In genomic region chr12:124457287-124458219, GRCh38 we compare ENCODE assay signal across 8 cellular contexts.
DNase-seq lines count a peak whose midpoint lies in the region; ATAC-seq and TF ChIP-seq lines count a peak whose summit lies in the region.

No MANE protein-coding gene starts in this region.

- H3K27me3 ChIP-seq in CD4-positive, alpha-beta memory T cell (ENCODE audit: insufficient read depth, low read length): no peaks in the 10 kb centered on the region

- ATAC-seq in T-helper 17 cell: peak; percentile 72
- no peak for ATAC-seq in HG02623 (IDR thresholded peaks at IDR 0.05; ENCODE audit: unreplicated experiment)

- no peaks in the 10 kb centered on the region for H3K9me3 Mint-ChIP-seq in CD4-positive, alpha-beta memory T cell
- H3K9me3 Mint-ChIP-seq in HFFc6: no peaks in the 10 kb centered on the region

- CTCF ChIA-PET in CD4-positive, alpha-beta memory T cell (lab: Charles Lee; ENCODE audit: partially characterized antibody): interaction anchor here (1.0 to 1.6 kb wide), 2 partner anchors 9 to 109 kb away, joined by 3 to 4 read pairs; no protein-coding TSS in a partner anchor

- peak overlapping the region; percentile 68 for H3K27ac ChIP-seq in CD4-positive, alpha-beta memory T cell (ENCODE audit: low read depth, low read length)

- H3K36me3 ChIP-seq in CD4-positive, alpha-beta memory T cell (ENCODE audit: insufficient read depth, low read length): peaks cover 4% of the 10 kb centered on the region

- no peaks in the 10 kb centered on the region for H3K27me3 Mint-ChIP-seq in CD4-positive, alpha-beta memory T cell
- H3K27me3 Mint-ChIP-seq in HFFc6 (ENCODE audit: insufficient read depth) (peaks cover 12% of the 10 kb centered on the region), T-helper 17 cell (no peaks in the 10 kb centered on the region)

- H3K4me1 ChIP-seq in CD4-positive, alpha-beta memory T cell (ENCODE audit: insufficient read depth, low read length): peaks cover 54% of the 10 kb centered on the region

- no peaks in the 10 kb centered on the region for H3K9me3 ChIP-seq in CD4-positive, alpha-beta memory T cell (ENCODE audit: control insufficient read depth in 1 of 2, low read length in 2 of 2)
- no peaks in the 10 kb centered on the region for H3K9me3 ChIP-seq in T-helper 17 cell (ENCODE audit: control insufficient read depth, low read length, poor library complexity, severe bottlenecking)

- POLR2A ChIA-PET in CD4-positive, alpha-beta memory T cell (lab: Charles Lee; ENCODE audit: partially characterized antibody): interaction anchor here (1.5 to 5.2 kb wide), 2 partner anchors 8 to 22 kb away, joined by 4 to 59 read pairs; no protein-coding TSS in a partner anchor

- DNase-seq in CD4-positive, alpha-beta memory T cell: peak; percentile 41 to 91 (median 50)
- peak; percentile 75 for DNase-seq in HFFc6
- DNase-seq in T-helper 17 cell: peak; percentile 23 to 58 (median 30)
- DNase-seq in astrocyte of the hippocampus (ENCODE audit: low read depth, low spot score): peak; percentile 73
- DNase-seq in left kidney (ENCODE audit: low read depth, low spot score): peak; percentile 92
- DNase-seq in stimulated activated CD8-positive, alpha-beta memory T cell treated with anti-CD3 and anti-CD28 coated beads, Interleukin-4, amount 100 ng/mL, for 48 hours: peak; percentile 70
- no peak for DNase-seq in HT-29 (ENCODE audit: low spot score)

- H3K27ac Mint-ChIP-seq in CD4-positive, alpha-beta memory T cell: peak overlapping the region; percentile 74 to 92 (median 87)
- H3K27ac Mint-ChIP-seq in HFFc6: peak overlapping the region; percentile 73
- H3K27ac Mint-ChIP-seq in T-helper 17 cell: peak overlapping the region; percentile 69

- TF ChIP-seq CTCF in HFFc6 (IDR thresholded peaks at IDR 0.05): no peak

- H3K4me1 Mint-ChIP-seq in CD4-positive, alpha-beta memory T cell: peaks cover 22 to 73% (median 47%) of the 10 kb centered on the region in 4 donors
- H3K4me1 Mint-ChIP-seq in HFFc6 (ENCODE audit: low read depth): peaks cover 31% of the 10 kb centered on the region
- peaks cover 36% of the 10 kb centered on the region for H3K4me1 Mint-ChIP-seq in T-helper 17 cell

- intact Hi-C loops in CD4-positive, alpha-beta memory T cell (cut with micrococcal nuclease): loop anchor here (2.0 to 10.0 kb wide), 2 partner anchors 151 to 307 kb away; no protein-coding TSS in a partner anchor

- H3K4me3 ChIP-seq in CD4-positive, alpha-beta memory T cell (ENCODE audit: low read length in 2 of 2): peak overlapping the region; percentile 23 to 64

- peak overlapping the region; percentile 78 to 93 (median 82) for H3K4me3 Mint-ChIP-seq in CD4-positive, alpha-beta memory T cell
- H3K4me3 Mint-ChIP-seq in HFFc6 (peak overlapping the region; percentile 57), T-helper 17 cell (peak overlapping the region; percentile 86)

- H3K36me3 Mint-ChIP-seq in CD4-positive, alpha-beta memory T cell: peaks cover 22 to 24% of the 10 kb centered on the region in 2 donors
- peaks cover 25% of the 10 kb centered on the region for H3K36me3 Mint-ChIP-seq in HFFc6 (ENCODE audit: low read depth)
- peaks cover 4% of the 10 kb centered on the region for H3K36me3 Mint-ChIP-seq in T-helper 17 cell (ENCODE audit: low read depth)
